In the genomic region with DNA sequence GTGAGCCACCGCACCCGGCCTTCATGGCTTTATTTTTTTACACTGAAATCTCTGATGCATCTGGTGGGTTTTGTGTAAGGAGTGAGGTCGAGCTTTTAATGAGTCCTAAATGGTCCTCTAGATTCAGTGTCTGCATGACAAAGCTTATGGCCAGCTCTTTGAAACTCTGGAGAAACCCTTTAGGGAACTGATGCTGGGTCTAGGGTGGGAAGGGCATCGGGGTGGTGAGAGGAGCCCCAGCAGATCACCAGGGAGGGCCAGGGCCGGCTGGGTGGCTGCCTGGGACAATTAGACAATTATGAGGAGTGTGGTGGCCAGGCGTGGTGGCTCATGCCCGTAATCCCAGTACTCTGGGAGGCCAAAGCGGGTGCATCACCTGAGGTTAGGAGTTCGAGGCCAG, we compare ENCODE assay signal across 1 cellular context.
TF ChIP-seq lines count a peak whose summit lies in the region.

No MANE protein-coding gene starts in this region.

TF ChIP-seq in GM12878, 131 proteins besides CTCF, POLR2A, EP300 and RAD21 (continued from another document):
- TF ChIP-seq, protein P1, sequence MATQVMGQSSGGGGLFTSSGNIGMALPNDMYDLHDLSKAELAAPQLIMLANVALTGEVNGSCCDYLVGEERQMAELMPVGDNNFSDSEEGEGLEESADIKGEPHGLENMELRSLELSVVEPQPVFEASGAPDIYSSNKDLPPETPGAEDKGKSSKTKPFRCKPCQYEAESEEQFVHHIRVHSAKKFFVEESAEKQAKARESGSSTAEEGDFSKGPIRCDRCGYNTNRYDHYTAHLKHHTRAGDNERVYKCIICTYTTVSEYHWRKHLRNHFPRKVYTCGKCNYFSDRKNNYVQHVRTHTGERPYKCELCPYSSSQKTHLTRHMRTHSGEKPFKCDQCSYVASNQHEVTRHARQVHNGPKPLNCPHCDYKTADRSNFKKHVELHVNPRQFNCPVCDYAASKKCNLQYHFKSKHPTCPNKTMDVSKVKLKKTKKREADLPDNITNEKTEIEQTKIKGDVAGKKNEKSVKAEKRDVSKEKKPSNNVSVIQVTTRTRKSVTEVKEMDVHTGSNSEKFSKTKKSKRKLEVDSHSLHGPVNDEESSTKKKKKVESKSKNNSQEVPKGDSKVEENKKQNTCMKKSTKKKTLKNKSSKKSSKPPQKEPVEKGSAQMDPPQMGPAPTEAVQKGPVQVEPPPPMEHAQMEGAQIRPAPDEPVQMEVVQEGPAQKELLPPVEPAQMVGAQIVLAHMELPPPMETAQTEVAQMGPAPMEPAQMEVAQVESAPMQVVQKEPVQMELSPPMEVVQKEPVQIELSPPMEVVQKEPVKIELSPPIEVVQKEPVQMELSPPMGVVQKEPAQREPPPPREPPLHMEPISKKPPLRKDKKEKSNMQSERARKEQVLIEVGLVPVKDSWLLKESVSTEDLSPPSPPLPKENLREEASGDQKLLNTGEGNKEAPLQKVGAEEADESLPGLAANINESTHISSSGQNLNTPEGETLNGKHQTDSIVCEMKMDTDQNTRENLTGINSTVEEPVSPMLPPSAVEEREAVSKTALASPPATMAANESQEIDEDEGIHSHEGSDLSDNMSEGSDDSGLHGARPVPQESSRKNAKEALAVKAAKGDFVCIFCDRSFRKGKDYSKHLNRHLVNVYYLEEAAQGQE (IDR thresholded peaks at IDR 0.05; ENCODE audit: low read depth, low read length): no peak
- TF ChIP-seq RFX5 (IDR thresholded peaks at IDR 0.05; ENCODE audit: low read depth, low read length) (no peak), BACH1 (IDR thresholded peaks at IDR 0.05; ENCODE audit: borderline replicate concordance) (no peak), ASH2L (IDR thresholded peaks at IDR 0.05; ENCODE audit: borderline replicate concordance, low read depth) (no peak), SPI1 (IDR thresholded peaks at IDR 0.05; ENCODE audit: borderline replicate concordance, insufficient read depth, low read depth, low read length) (no peak), SP1 (IDR thresholded peaks at IDR 0.05; ENCODE audit: low read depth, low read length) (no peak), WRNIP1 (IDR thresholded peaks at IDR 0.05; ENCODE audit: borderline replicate concordance, low read depth, low read length) (no peak)
- TF ChIP-seq, protein P2, sequence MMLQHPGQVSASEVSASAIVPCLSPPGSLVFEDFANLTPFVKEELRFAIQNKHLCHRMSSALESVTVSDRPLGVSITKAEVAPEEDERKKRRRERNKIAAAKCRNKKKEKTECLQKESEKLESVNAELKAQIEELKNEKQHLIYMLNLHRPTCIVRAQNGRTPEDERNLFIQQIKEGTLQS (IDR thresholded peaks at IDR 0.05; ENCODE audit: borderline replicate concordance, extremely low read depth, low read depth, low read length): no peak
TF ChIP-seq in GM12878: peak in this region for 0.
